ENCODE assay signal across 20 cellular contexts in the genomic region with DNA sequence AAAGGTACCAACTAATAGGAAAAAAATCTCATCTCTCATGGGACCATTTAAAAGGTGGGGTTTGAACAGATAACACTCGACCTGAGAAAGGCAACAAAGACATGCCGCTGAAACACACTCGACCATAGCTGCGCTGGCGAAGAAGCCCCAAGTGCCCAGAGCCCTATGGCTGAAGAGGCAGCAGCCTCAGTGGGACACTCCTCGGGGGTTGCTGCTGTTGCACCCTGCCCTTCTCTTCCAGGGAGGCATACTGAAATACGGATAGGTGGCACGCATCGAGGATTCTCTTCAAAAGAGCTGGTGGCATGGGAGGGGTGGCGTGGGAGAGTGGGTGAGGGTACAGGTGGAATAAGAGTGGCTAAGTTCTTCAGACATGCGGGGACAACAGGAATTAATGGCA. TPM values are rescaled to one million over a fixed set of nuclear protein-coding genes. Genes with fewer than 3 reads are reported as not detected.
A peak's percentile ranks its signal among the peaks of the same experiment; 100 is the strongest.
DNase-seq lines count a peak whose midpoint lies in the region; ATAC-seq and TF ChIP-seq lines count a peak whose summit lies in the region.
"Had no signal": no experiment of that assay in that cellular context is flagged by ENCODE, and none has a peak within 500 bp of the region (broad histone marks: within the 10 kb centered on the region; RNA-seq: fewer than 3 reads in every experiment).

No MANE protein-coding gene starts in this region.

- H3K4me3 ChIP-seq in mesenchymal stem cell (ENCODE audit: insufficient read depth in 1 of 2, low read depth in 1 of 2, low read length in 2 of 2) (no peak overlapping the region), trophoblast cell (ENCODE audit: low read depth, low read length) (no peak overlapping the region)
- H3K4me3 ChIP-seq: BLaER1 had no signal

- H3K79me1 ChIP-seq in mesenchymal stem cell (replicated peaks; ENCODE audit: low read length, poor library complexity, severe bottlenecking) (peaks cover 27% of the 10 kb centered on the region), trophoblast cell (ENCODE audit: low read length) (no peaks in the 10 kb centered on the region)

- no peak overlapping the region for H3K4me3 Mint-ChIP-seq in stimulated activated naive CD8-positive, alpha-beta T cell treated with anti-CD3 and anti-CD28 coated beads, Interleukin-15, Interleukin-2, amounts not matched to agents 100 ng/mL and 50 ng/mL, for 24 hours
- H3K4me3 Mint-ChIP-seq in stimulated activated naive CD8-positive, alpha-beta T cell treated with anti-CD3 and anti-CD28 coated beads, Interleukin-15, amount 100 ng/mL, for 72 hours, result no peak overlapping the region
- no peak overlapping the region for H3K4me3 Mint-ChIP-seq in activated naive CD8-positive, alpha-beta T cell
- H3K4me3 Mint-ChIP-seq: CD8-positive, alpha-beta T cell had no signal

- H3K4ac ChIP-seq in mesenchymal stem cell (ENCODE audit: low read depth in 1 of 2, low read length in 2 of 2) (no peak overlapping the region), trophoblast cell (ENCODE audit: low read depth, low read length) (no peak overlapping the region)

- no peak for TF ChIP-seq CTCF in GM10266 (IDR thresholded peaks at IDR 0.05; ENCODE audit: control insufficient read depth, insufficient read depth, low read depth, missing control alignments)

- H2BK120ac ChIP-seq in mesenchymal stem cell (ENCODE audit: low read depth, low read length) (no peak overlapping the region), trophoblast cell (ENCODE audit: insufficient read depth, low read length, poor library complexity) (no peak overlapping the region)

- H2BK15ac ChIP-seq in mesenchymal stem cell (ENCODE audit: low read depth, poor library complexity, severe bottlenecking), result no peak overlapping the region

- peaks cover 41% of the 10 kb centered on the region for H3K4me1 ChIP-seq in mesenchymal stem cell (ENCODE audit: control insufficient read depth, insufficient read depth, low read depth, low read length)
- H3K4me1 ChIP-seq in trophoblast cell (ENCODE audit: control insufficient read depth in 1 of 2, insufficient read depth in 2 of 2, low read length in 2 of 2), result peaks cover 8 to 11% of the 10 kb centered on the region in 2 experiments

- no peak for ATAC-seq in stimulated activated naive CD8-positive, alpha-beta T cell treated with anti-CD3 and anti-CD28 coated beads, Interleukin-15, amount 100 ng/mL, for 72 hours
- no peak for ATAC-seq in HG03097 (IDR thresholded peaks at IDR 0.05; ENCODE audit: low FRiP score, unreplicated experiment)
- ATAC-seq: CD8-positive, alpha-beta T cell; HCT116 had no signal

- no peaks in the 10 kb centered on the region for H3K9me3 Mint-ChIP-seq in stimulated activated naive CD8-positive, alpha-beta T cell treated with anti-CD3 and anti-CD28 coated beads, Interleukin-15, Interleukin-2, amounts not matched to agents 100 ng/mL and 50 ng/mL, for 24 hours
- no peaks in the 10 kb centered on the region for H3K9me3 Mint-ChIP-seq in stimulated activated naive CD8-positive, alpha-beta T cell treated with anti-CD3 and anti-CD28 coated beads, Interleukin-15, amount 100 ng/mL, for 72 hours
- no peaks in the 10 kb centered on the region for H3K9me3 Mint-ChIP-seq in activated naive CD8-positive, alpha-beta T cell (ENCODE audit: low read depth)
- H3K9me3 Mint-ChIP-seq: CD8-positive, alpha-beta T cell had no signal

- peak overlapping the region; percentile 12 for H2AK5ac ChIP-seq in mesenchymal stem cell (ENCODE audit: low read length, severe bottlenecking)
- no peak overlapping the region for H2AK5ac ChIP-seq in trophoblast cell (ENCODE audit: low read length)

- peaks cover 77% of the 10 kb centered on the region for H3K36me3 Mint-ChIP-seq in stimulated activated naive CD8-positive, alpha-beta T cell treated with anti-CD3 and anti-CD28 coated beads, Interleukin-15, Interleukin-2, amounts not matched to agents 100 ng/mL and 50 ng/mL, for 24 hours (ENCODE audit: low read depth)
- peaks cover 12% of the 10 kb centered on the region for H3K36me3 Mint-ChIP-seq in activated naive CD8-positive, alpha-beta T cell

- H3K36me3 ChIP-seq in mesenchymal stem cell (ENCODE audit: control insufficient read depth in 1 of 2, insufficient read depth in 2 of 2, low read depth in 1 of 2, low read length in 2 of 2) (peaks cover 57 to 67% of the 10 kb centered on the region in 2 experiments), trophoblast cell (ENCODE audit: control insufficient read depth in 1 of 2, insufficient read depth in 2 of 2, low read length in 2 of 2) (peaks cover 55 to 69% of the 10 kb centered on the region in 2 experiments)

- H4K8ac ChIP-seq in mesenchymal stem cell (ENCODE audit: low read length), result no peak overlapping the region
- no peak overlapping the region for H4K8ac ChIP-seq in trophoblast cell (ENCODE audit: low read depth, low read length)

- H2BK12ac ChIP-seq in mesenchymal stem cell (ENCODE audit: low read length in 2 of 2) (no peak overlapping the region), trophoblast cell (ENCODE audit: low read length) (no peak overlapping the region)

- no peak overlapping the region for H3K23ac ChIP-seq in mesenchymal stem cell (ENCODE audit: low read length in 2 of 2)
- no peak overlapping the region for H3K23ac ChIP-seq in trophoblast cell (ENCODE audit: low read length)

- H3K18ac ChIP-seq in mesenchymal stem cell (ENCODE audit: low read depth in 1 of 2, low read length in 2 of 2), result no peak overlapping the region
- no peak overlapping the region for H3K18ac ChIP-seq in trophoblast cell (ENCODE audit: low read length)

- H2AFZ ChIP-seq in mesenchymal stem cell (ENCODE audit: low read depth, low read length), result no peak overlapping the region
- H2AFZ ChIP-seq in trophoblast cell (ENCODE audit: insufficient read depth, low read length, poor library complexity), result no peak overlapping the region

- H3K9ac ChIP-seq in mesenchymal stem cell (ENCODE audit: low read length), result no peak overlapping the region
- no peak overlapping the region for H3K9ac ChIP-seq in trophoblast cell (ENCODE audit: low read length)
- H3K9ac ChIP-seq: BLaER1, KMS-11 had no signal

- no peak overlapping the region for H4K12ac ChIP-seq in trophoblast cell (ENCODE audit: low read depth, low read length)

- H3K14ac ChIP-seq in mesenchymal stem cell (ENCODE audit: low read length in 2 of 2) (no peak overlapping the region), trophoblast cell (ENCODE audit: low read length) (no peak overlapping the region)

- no peaks in the 10 kb centered on the region for H3K27me3 Mint-ChIP-seq in stimulated activated naive CD8-positive, alpha-beta T cell treated with anti-CD3 and anti-CD28 coated beads, Interleukin-15, Interleukin-2, amounts not matched to agents 100 ng/mL and 50 ng/mL, for 24 hours
- H3K27me3 Mint-ChIP-seq in stimulated activated naive CD8-positive, alpha-beta T cell treated with anti-CD3 and anti-CD28 coated beads, Interleukin-15, amount 100 ng/mL, for 72 hours, result no peaks in the 10 kb centered on the region
- no peaks in the 10 kb centered on the region for H3K27me3 Mint-ChIP-seq in activated naive CD8-positive, alpha-beta T cell

- no peaks in the 10 kb centered on the region for H3K27me3 ChIP-seq in mesenchymal stem cell (ENCODE audit: control insufficient read depth in 1 of 2, insufficient read depth in 1 of 2, low read length in 2 of 2)
- H3K27me3 ChIP-seq in trophoblast cell (ENCODE audit: insufficient read depth, low read length), result no peaks in the 10 kb centered on the region
- H3K27me3 ChIP-seq: BLaER1 had no signal

- no peaks in the 10 kb centered on the region for H3K9me3 ChIP-seq in mesenchymal stem cell (ENCODE audit: control insufficient read depth, low read length)
- H3K9me3 ChIP-seq in trophoblast cell (ENCODE audit: insufficient read depth, low read depth, low read length), result no peaks in the 10 kb centered on the region
- H3K9me3 ChIP-seq: BLaER1 had no signal

- 98% methylated on average over 10 of the region's 11 CpGs for WGBS in mesenchymal stem cell
- no CpG with 5 or more reads among the region's 11 CpGs for WGBS in trophoblast cell (ENCODE audit: extremely low coverage, insufficient coverage, insufficient read length)

- peak overlapping the region; percentile 8 for H4K91ac ChIP-seq in mesenchymal stem cell (ENCODE audit: low read length)
- no peak overlapping the region for H4K91ac ChIP-seq in trophoblast cell (ENCODE audit: low read depth, low read length)

- H2BK5ac ChIP-seq in mesenchymal stem cell (ENCODE audit: low read depth, low read length, poor library complexity, severe bottlenecking) (no peak overlapping the region), trophoblast cell (ENCODE audit: low read depth, low read length, poor library complexity) (no peak overlapping the region)

- H3K27ac Mint-ChIP-seq in stimulated activated naive CD8-positive, alpha-beta T cell treated with anti-CD3 and anti-CD28 coated beads, Interleukin-15, Interleukin-2, amounts not matched to agents 100 ng/mL and 50 ng/mL, for 24 hours, result peak overlapping the region; percentile 17
- H3K27ac Mint-ChIP-seq in stimulated activated naive CD8-positive, alpha-beta T cell treated with anti-CD3 and anti-CD28 coated beads, Interleukin-15, amount 100 ng/mL, for 72 hours, result peak overlapping the region in 1 of 2 donors; percentile 9
- H3K27ac Mint-ChIP-seq in activated naive CD8-positive, alpha-beta T cell, result peak overlapping the region; percentile 68

- H3K4me2 ChIP-seq in mesenchymal stem cell (ENCODE audit: low read length, poor library complexity, severe bottlenecking) (no peak overlapping the region), trophoblast cell (ENCODE audit: low read length) (no peak overlapping the region)
- H3K4me2 ChIP-seq: BLaER1, KMS-11 had no signal

- H3K4me1 Mint-ChIP-seq in stimulated activated naive CD8-positive, alpha-beta T cell treated with anti-CD3 and anti-CD28 coated beads, Interleukin-15, Interleukin-2, amounts not matched to agents 100 ng/mL and 50 ng/mL, for 24 hours (ENCODE audit: low read depth), result peaks cover 58% of the 10 kb centered on the region
- H3K4me1 Mint-ChIP-seq in stimulated activated naive CD8-positive, alpha-beta T cell treated with anti-CD3 and anti-CD28 coated beads, Interleukin-15, amount 100 ng/mL, for 72 hours, result peaks cover 90% of the 10 kb centered on the region
- H3K4me1 Mint-ChIP-seq in activated naive CD8-positive, alpha-beta T cell (ENCODE audit: low read depth), result peaks cover 66% of the 10 kb centered on the region

- H3K27ac ChIP-seq in mesenchymal stem cell (ENCODE audit: low read length, poor library complexity, severe bottlenecking) (no peak overlapping the region), trophoblast cell (ENCODE audit: low read depth, low read length) (no peak overlapping the region)
- H3K27ac ChIP-seq: BLaER1, KMS-11, RWPE1 had no signal

- H3K79me2 ChIP-seq in trophoblast cell (ENCODE audit: control insufficient read depth, insufficient read depth, low read length, poor library complexity), result no peaks in the 10 kb centered on the region

- DNase-seq in stimulated activated naive CD8-positive, alpha-beta T cell treated with anti-CD3 and anti-CD28 coated beads, Interleukin-15, amount 100 ng/mL, for 72 hours, result no peak
- DNase-seq in mesenchymal stem cell (no peak), GM10266 (ENCODE audit: extremely low spot score) (no peak), trophoblast cell (no peak)
- DNase-seq: CD8-positive, alpha-beta T cell; DMS153; GOT3; NCI-H1092 treated with DMSO at 0.1 percent for 48 hours; NCI-H2029 treated with DMSO at 0.1 percent for 48 hours; NCI-H226; NCI-H510A treated with DMSO at 0.1 percent for 48 hours; NCI-H748 treated with DMSO at 0.1 percent for 48 hours; SHP77 treated with DMSO at 0.1 percent for 48 hours had no signal

RNA-seq across cellular contexts. Expression of gene PHLDA2, which starts 18.5 kb away (rescaled TPM):
- polyA plus RNA-seq in mesenchymal stem cell (2013, experiment 1 of 2), result 272 TPM
- 276 TPM for polyA plus RNA-seq in mesenchymal stem cell (2013, experiment 2 of 2)
- polyA plus RNA-seq in trophoblast cell (2013), result 252 and 269 TPM in 2 replicates

RNA-seq across cellular contexts. Expression of gene NAP1L4, which starts 44.4 kb away (rescaled TPM):
- 67.4 TPM for polyA plus RNA-seq in mesenchymal stem cell (2013, experiment 1 of 2)
- polyA plus RNA-seq in mesenchymal stem cell (2013, experiment 2 of 2), result 68.8 TPM
- polyA plus RNA-seq in trophoblast cell (2013), result 108 and 120 TPM in 2 replicates
